ENCODE assay signal across 12 cellular contexts in genomic region chr2:74571058-74571457, GRCh38. TPM values are rescaled to one million over a fixed set of nuclear protein-coding genes. Genes with fewer than 3 reads are reported as not detected.
DNase-seq lines count a peak whose midpoint lies in the region; ATAC-seq, FAIRE-seq and TF ChIP-seq lines count a peak whose summit lies in the region.
"Had no signal": no experiment of that assay in that cellular context is flagged by ENCODE, and none has a peak within 500 bp of the region (broad histone marks: within the 10 kb centered on the region; RNA-seq: fewer than 3 reads in every experiment).

No MANE protein-coding gene starts in this region.

- no peak overlapping the region for H3K4me3 ChIP-seq in GM12878

- H3K4me1 ChIP-seq in GM12878 (ENCODE audit: control insufficient read depth, insufficient read depth, low read length): peaks cover 77% of the 10 kb centered on the region

- no peak for TF ChIP-seq POLR2A in GM12878 (IDR thresholded peaks at IDR 0.05; ENCODE audit: low read depth, low read length)

- RAD21 ChIA-PET in GM12878 (lab: Charles Lee; ENCODE audit: unreplicated experiment): interaction anchor here (0.8 to 10.3 kb wide), 10 partner anchors 9 to 131 kb away, joined by 3 to 152 read pairs (median 4); partner anchors contain the start of genes AUP1, HTRA2, LOXL3 and WBP1

- no peaks in the 10 kb centered on the region for H3K27me3 ChIP-seq in GM12878 (replicated peaks in 1 of 2; ENCODE audit: control insufficient read depth in 2 of 2, insufficient read depth in 2 of 2, low read length in 1 of 2)

- intact Hi-C loops in GM12878 (cut with micrococcal nuclease; ENCODE audit: unreplicated experiment): loop anchor here (2.0 kb wide), 1 partner anchor 16 kb away; the partner anchor contains the start of gene DOK1

- H3K27ac ChIP-seq in GM12878 (ENCODE audit: control insufficient read depth, insufficient read depth): peak overlapping the region; percentile 83

- TF ChIP-seq RAD21 in GM12878 (IDR thresholded peaks at IDR 0.05; ENCODE audit: insufficient read depth, low read depth, low read length): no peak

- POLR2A ChIA-PET in GM12878 (lab: Charles Lee): interaction anchor here (0.7 to 25.0 kb wide), 8 partner anchors 9 to 113 kb away, joined by 3 to 441 read pairs (median 6); partner anchors contain the start of genes DOK1, LOXL3 and WBP1

- in situ Hi-C loops in GM12878 (cut with MboI): no loop called here

- H3K9me3 ChIP-seq in GM12878 (replicated peaks; ENCODE audit: control insufficient read depth, insufficient read depth, low read length): no peaks in the 10 kb centered on the region

- peak overlapping the region; percentile 67 for H2AFZ ChIP-seq in GM12878 (ENCODE audit: control insufficient read depth, low read depth, low read length)

- no peaks in the 10 kb centered on the region for H3K79me2 ChIP-seq in GM12878 (ENCODE audit: control insufficient read depth, insufficient read depth, low read length)

- peak overlapping the region; percentile 27 for H3K9ac ChIP-seq in GM12878 (ENCODE audit: control insufficient read depth, insufficient read depth, low read length)

- FAIRE-seq in GM12878 (lab: Jason Lieb, UNC): peak; percentile 90
- FAIRE-seq: G401.6 had no signal

- ATAC-seq in GM18517 (IDR thresholded peaks at IDR 0.05; ENCODE audit: unreplicated experiment): peak; percentile 60
- ATAC-seq in GM19452 (IDR thresholded peaks at IDR 0.05; ENCODE audit: unreplicated experiment): peak; percentile 64
- peak; percentile 66 for ATAC-seq in HG03066 (IDR thresholded peaks at IDR 0.05; ENCODE audit: low read depth, unreplicated experiment)
- ATAC-seq in GM12878: peak; percentile 86

- CTCF ChIA-PET in GM12878 (lab: Yijun Ruan, JAX): interaction anchor here (0.8 to 17.4 kb wide), 11 partner anchors 13 to 67 kb away, joined by 3 to 281 read pairs (median 5); partner anchors contain the start of genes AUP1 and HTRA2

- DNase-seq in GM12878 (ENCODE audit: low read depth, low spot score): peak; percentile 84
- no peak for DNase-seq in ureter (ENCODE audit: low spot score)
- no peak for DNase-seq in NCI-H82 (lab: John Stamatoyannopoulos, UW)
- no peak for DNase-seq in foreskin melanocyte
- DNase-seq: activated CD4-positive, alpha-beta T cell treated with anti-CD3 and anti-CD28 coated beads, Interleukin-2, amount 50 U/mL, for 1 hour; foreskin fibroblast; NCI-H526 treated with DMSO at 0.1 percent for 48 hours; stimulated activated CD4-positive, alpha-beta T cell treated with anti-CD3 and anti-CD28 coated beads, Interleukin-4, amount 100 ng/mL, for 4 hours had no signal

- BruUV-seq in GM12878 (replicated peaks; lab: Mats Ljungman, UMichigan): no TSS peak

- no peaks in the 10 kb centered on the region for H3K36me3 ChIP-seq in GM12878 (ENCODE audit: control insufficient read depth in 2 of 2, insufficient read depth in 2 of 2, low read length in 1 of 2)

- peak overlapping the region; percentile 56 for H3K4me2 ChIP-seq in GM12878 (ENCODE audit: control insufficient read depth, insufficient read depth)

- no peaks in the 10 kb centered on the region for H4K20me1 ChIP-seq in GM12878 (ENCODE audit: control insufficient read depth, insufficient read depth)

- peak; percentile 80 to 92; a peak in 3 of 4 replicates for TF ChIP-seq EP300 in GM12878 (IDR thresholded peaks at IDR 0.05; ENCODE audit: borderline replicate concordance in 1 of 2, control insufficient read depth in 1 of 2, low read depth in 2 of 2, low read length in 2 of 2)

- SMC1A ChIA-PET in GM12878 (lab: Charles Lee; ENCODE audit: uncharacterized antibody, unreplicated experiment): interaction anchor here (1.0 to 16.6 kb wide), 9 partner anchors 9 to 131 kb away, joined by 3 to 371 read pairs (median 13); partner anchors contain the start of genes DOK1 and LOXL3

- no peak for TF ChIP-seq CTCF in GM12878 (IDR thresholded peaks at IDR 0.05 in 2 of 3, conservative IDR thresholded peaks at IDR 0.05 in 1 of 3; ENCODE audit: control insufficient read depth in 2 of 3, extremely low read depth in 1 of 3, insufficient read depth in 1 of 3, low read depth in 3 of 3, low read length in 3 of 3)

- 7% methylated on average over 1 of the region's 1 CpG for WGBS in GM12878 (ENCODE audit: insufficient coverage, insufficient replicate concordance, low lambda C conversion rate, missing lambda C conversion rate)

RNA-seq across cellular contexts. Expression of gene DOK1, which starts 16.5 kb away (rescaled TPM):
- 32.8 and 37.1 TPM in 2 replicates for total RNA-seq in GM12878 (2013; cell fraction: nucleolus; rRNA removed)
- 90.7 and 104 TPM in 2 replicates for total RNA-seq in GM12878 (2014; rRNA removed)
- 28.3 and 31.0 TPM in 2 replicates for total RNA-seq in GM12878 (2014; rRNA removed; fragmentation: Illumina TruSeq; extraction: Trizol)
- 82.2 and 91.5 TPM in 2 replicates for total RNA-seq in GM12878 (2021)
- 17.7 TPM for polyA plus RNA-seq in GM12878 (2011; ENCODE audit: low read depth)
- polyA plus RNA-seq in GM12878 (2011; rRNA removed): 17.6 and 30.8 TPM in 2 replicates
- polyA plus RNA-seq in GM12878 (2011; cell fraction: cytosol; rRNA removed): 38.2 and 54.7 TPM in 2 replicates
- 79.5 and 102 TPM in 2 replicates for polyA plus RNA-seq in GM12878 (2011; cell fraction: nucleus; rRNA removed)
- 45.5 and 50.5 TPM in 2 replicates for polyA plus RNA-seq in GM12878 (2012)
- polyA plus RNA-seq in GM12878 (2014; fragmentation: Illumina TruSeq; extraction: Trizol): 13.3 and 40.3 TPM in 2 replicates
- polyA plus RNA-seq in GM12878 (2014; fragmentation: Nextera tagmentation; extraction: Ambion mirVana): 1 to 10 TPM; 1.4 to 6.3 TPM
- 79.1 and 99.6 TPM in 2 replicates for polyA plus RNA-seq in GM12878 (2014; rRNA removed)
- polyA plus RNA-seq in GM12878 (2016; fragmentation: Nextera tagmentation; extraction: Ambion mirVana): 10 to 100 TPM; 81.6 to 89.4 TPM
- 19.7 and 49.8 TPM in 2 replicates for polyA minus RNA-seq in GM12878 (2011; rRNA and poly(A)+ RNA removed)
- 18.7 and 22.8 TPM in 2 replicates for polyA minus RNA-seq in GM12878 (2011; cell fraction: cytosol; rRNA and poly(A)+ RNA removed)
- polyA minus RNA-seq in GM12878 (2011; cell fraction: nucleus; rRNA and poly(A)+ RNA removed): 38.7 and 57.0 TPM in 2 replicates
- 11.8 TPM for total RNA-seq in ureter

RNA-seq across cellular contexts. Expression of gene LOXL3, which starts 17.3 kb away (rescaled TPM):
- total RNA-seq in GM12878 (2013; cell fraction: nucleolus; rRNA removed): 28.1 and 32.7 TPM in 2 replicates
- total RNA-seq in GM12878 (2014; rRNA removed) (19.4 and 22.2 TPM in 2 replicates), GM12878 (2014; rRNA removed; fragmentation: Illumina TruSeq; extraction: Trizol) (11.9 TPM in 2 replicates), GM12878 (2021) (25.1 and 29.0 TPM in 2 replicates), ureter (6.4 TPM)
- polyA plus RNA-seq in GM12878 (2011; ENCODE audit: low read depth): 6.5 TPM
- polyA plus RNA-seq in GM12878 (2011; rRNA removed) (37.6 and 40.9 TPM in 2 replicates), GM12878 (2014; fragmentation: Illumina TruSeq; extraction: Trizol) (16.2 and 16.6 TPM in 2 replicates), GM12878 (2014; fragmentation: Nextera tagmentation; extraction: Ambion mirVana) (1 to 10 TPM; 6.2 to 6.7 TPM), GM12878 (2014; rRNA removed) (32.8 and 33.3 TPM in 2 replicates), GM12878 (2016; fragmentation: Nextera tagmentation; extraction: Ambion mirVana) (10 to 100 TPM; 27.3 to 31.2 TPM)
- 50.1 and 55.1 TPM in 2 replicates for polyA plus RNA-seq in GM12878 (2011; cell fraction: cytosol; rRNA removed)
- 99.3 and 126 TPM in 2 replicates for polyA plus RNA-seq in GM12878 (2011; cell fraction: nucleus; rRNA removed)
- 13.4 and 15.8 TPM in 2 replicates for polyA plus RNA-seq in GM12878 (2012)
- 35.9 and 53.6 TPM in 2 replicates for polyA minus RNA-seq in GM12878 (2011; rRNA and poly(A)+ RNA removed)
- polyA minus RNA-seq in GM12878 (2011; cell fraction: cytosol; rRNA and poly(A)+ RNA removed): 12.8 and 14.6 TPM in 2 replicates
- 21.5 and 28.7 TPM in 2 replicates for polyA minus RNA-seq in GM12878 (2011; cell fraction: nucleus; rRNA and poly(A)+ RNA removed)

RNA-seq across cellular contexts. Expression of gene HTRA2, which starts 41.3 kb away (rescaled TPM):
- 41.0 and 54.6 TPM in 2 replicates for total RNA-seq in GM12878 (2013; cell fraction: nucleolus; rRNA removed)
- total RNA-seq in GM12878 (2014; rRNA removed) (73.9 and 77.4 TPM in 2 replicates), GM12878 (2014; rRNA removed; fragmentation: Illumina TruSeq; extraction: Trizol) (48.7 and 51.8 TPM in 2 replicates), GM12878 (2021) (62.2 and 64.5 TPM in 2 replicates), ureter (22.4 TPM)
- polyA plus RNA-seq in GM12878 (2011; ENCODE audit: low read depth): 24.0 TPM
- polyA plus RNA-seq in GM12878 (2011; rRNA removed) (34.3 and 46.9 TPM in 2 replicates), GM12878 (2014; fragmentation: Illumina TruSeq; extraction: Trizol) (39.7 and 45.1 TPM in 2 replicates), GM12878 (2014; fragmentation: Nextera tagmentation; extraction: Ambion mirVana) (10 to 100 TPM; 42.3 to 46.4 TPM), GM12878 (2014; rRNA removed) (68.3 and 70.5 TPM in 2 replicates), GM12878 (2016; fragmentation: Nextera tagmentation; extraction: Ambion mirVana) (10 to 100 TPM; 60.6 to 61.4 TPM)
- polyA plus RNA-seq in GM12878 (2011; cell fraction: cytosol; rRNA removed): 68.5 and 72.9 TPM in 2 replicates
- polyA plus RNA-seq in GM12878 (2011; cell fraction: nucleus; rRNA removed): 110 and 113 TPM in 2 replicates
- polyA plus RNA-seq in GM12878 (2012): 41.1 and 51.2 TPM in 2 replicates
- 47.2 and 71.4 TPM in 2 replicates for polyA minus RNA-seq in GM12878 (2011; rRNA and poly(A)+ RNA removed)
- polyA minus RNA-seq in GM12878 (2011; cell fraction: cytosol; rRNA and poly(A)+ RNA removed): 13.1 and 14.5 TPM in 2 replicates
- polyA minus RNA-seq in GM12878 (2011; cell fraction: nucleus; rRNA and poly(A)+ RNA removed): 44.7 and 56.4 TPM in 2 replicates

RNA-seq across cellular contexts. Expression of gene AUP1, which starts 41.6 kb away (rescaled TPM):
- total RNA-seq in GM12878 (2013; cell fraction: nucleolus; rRNA removed): 142 and 147 TPM in 2 replicates
- 151 and 152 TPM in 2 replicates for total RNA-seq in GM12878 (2014; rRNA removed)
- total RNA-seq in GM12878 (2014; rRNA removed; fragmentation: Illumina TruSeq; extraction: Trizol): 104 and 107 TPM in 2 replicates
- total RNA-seq in GM12878 (2021): 127 and 128 TPM in 2 replicates
- polyA plus RNA-seq in GM12878 (2011; ENCODE audit: low read depth): 55.2 TPM
- polyA plus RNA-seq in GM12878 (2011; rRNA removed): 71.4 and 106 TPM in 2 replicates
- polyA plus RNA-seq in GM12878 (2011; cell fraction: cytosol; rRNA removed): 160 and 189 TPM in 2 replicates
- polyA plus RNA-seq in GM12878 (2011; cell fraction: nucleus; rRNA removed): 745 and 873 TPM in 2 replicates
- 109 and 110 TPM in 2 replicates for polyA plus RNA-seq in GM12878 (2012)
- polyA plus RNA-seq in GM12878 (2014; fragmentation: Illumina TruSeq; extraction: Trizol): 137 and 147 TPM in 2 replicates
- 10 to 100 TPM; 39.1 to 56.5 TPM for polyA plus RNA-seq in GM12878 (2014; fragmentation: Nextera tagmentation; extraction: Ambion mirVana)
- polyA plus RNA-seq in GM12878 (2014; rRNA removed): 212 and 215 TPM in 2 replicates
- polyA plus RNA-seq in GM12878 (2016; fragmentation: Nextera tagmentation; extraction: Ambion mirVana): 100 to 1,000 TPM; 187 to 204 TPM
- polyA minus RNA-seq in GM12878 (2011; rRNA and poly(A)+ RNA removed): 80.1 and 134 TPM in 2 replicates
- 40.2 and 55.4 TPM in 2 replicates for polyA minus RNA-seq in GM12878 (2011; cell fraction: cytosol; rRNA and poly(A)+ RNA removed)
- polyA minus RNA-seq in GM12878 (2011; cell fraction: nucleus; rRNA and poly(A)+ RNA removed): 167 and 238 TPM in 2 replicates
- 98.5 TPM for total RNA-seq in ureter

RNA-seq across cellular contexts. Expression of gene DQX1, which starts 45.0 kb away (rescaled TPM):
- total RNA-seq in GM12878 (2013; cell fraction: nucleolus; rRNA removed): 1.8 and 2.2 TPM in 2 replicates
- total RNA-seq in GM12878 (2014; rRNA removed) (0.34 and 1.2 TPM in 2 replicates), GM12878 (2014; rRNA removed; fragmentation: Illumina TruSeq; extraction: Trizol) (0.67 and 0.78 TPM in 2 replicates), GM12878 (2021) (0.85 and 0.98 TPM in 2 replicates), ureter (1.4 TPM)
- 1.1 TPM for polyA plus RNA-seq in GM12878 (2011; ENCODE audit: low read depth)
- polyA plus RNA-seq in GM12878 (2011; rRNA removed) (0.46 and 0.87 TPM in 2 replicates), GM12878 (2014; fragmentation: Illumina TruSeq; extraction: Trizol) (0.96 and 1.7 TPM in 2 replicates), GM12878 (2014; fragmentation: Nextera tagmentation; extraction: Ambion mirVana) (under 1 TPM; 0.63 to 0.73 TPM), GM12878 (2014; rRNA removed) (1.5 and 1.6 TPM in 2 replicates), GM12878 (2016; fragmentation: Nextera tagmentation; extraction: Ambion mirVana) (1 to 10 TPM; 1.1 to 2.1 TPM)
- 0.60 and 0.79 TPM in 2 replicates for polyA plus RNA-seq in GM12878 (2011; cell fraction: cytosol; rRNA removed)
- polyA plus RNA-seq in GM12878 (2011; cell fraction: nucleus; rRNA removed): 7.3 and 10.0 TPM in 2 replicates
- 1.2 TPM in 2 replicates for polyA plus RNA-seq in GM12878 (2012)
- polyA minus RNA-seq in GM12878 (2011; rRNA and poly(A)+ RNA removed): 0.46 and 1.0 TPM in 2 replicates
- not detected in 2 replicates for polyA minus RNA-seq in GM12878 (2011; cell fraction: cytosol; rRNA and poly(A)+ RNA removed)
- 1.9 and 2.1 TPM in 2 replicates for polyA minus RNA-seq in GM12878 (2011; cell fraction: nucleus; rRNA and poly(A)+ RNA removed)
